Comparison of ENCODE assay signal across 13 cellular contexts in the genomic region with DNA sequence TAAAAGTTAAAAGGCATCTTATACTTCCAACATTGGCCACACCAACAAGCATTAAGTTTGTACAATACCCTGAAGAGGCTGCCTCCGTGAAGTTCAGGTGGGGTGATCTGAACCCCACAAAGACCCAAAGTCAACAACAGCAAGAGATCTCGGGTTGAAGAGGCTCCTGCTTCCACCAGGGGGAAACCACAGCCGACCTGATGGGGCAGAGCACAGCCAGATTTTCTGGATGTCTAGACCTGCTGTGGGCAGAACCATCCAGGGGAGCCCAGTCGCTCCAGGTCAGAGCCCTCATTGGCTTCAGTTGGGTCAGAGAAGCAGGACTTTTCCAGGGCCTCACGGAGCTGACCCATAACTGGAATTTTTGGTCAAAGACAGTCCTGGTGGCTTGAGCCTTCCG.
DNase-seq lines count a peak whose midpoint lies in the region; ATAC-seq and TF ChIP-seq lines count a peak whose summit lies in the region.
"Had no signal": no experiment of that assay in that cellular context is flagged by ENCODE, and none has a peak within 500 bp of the region (broad histone marks: within the 10 kb centered on the region; RNA-seq: fewer than 3 reads in every experiment).

No MANE protein-coding gene starts in this region.

- H3K4me3 Mint-ChIP-seq in activated CD8-positive, alpha-beta T cell treated with anti-CD3 and anti-CD28 coated beads, Interleukin-2, amount 10 ng/mL, durations not matched to agents 7 days and 5 days = no peak overlapping the region
- H3K4me3 Mint-ChIP-seq: activated T-cell treated with anti-CD3 and anti-CD28 coated beads, Interleukin-2, amount 50 U/mL, for 24 hours; naive thymus-derived CD4-positive, alpha-beta T cell had no signal

- no peak for TF ChIP-seq CTCF in SK-N-SH (IDR thresholded peaks at IDR 0.05)
- TF ChIP-seq CTCF in PC-9 (conservative IDR thresholded peaks at IDR 0.05) = peak; percentile 30; the same call in 1 of the 2 replicates
- TF ChIP-seq CTCF in fibroblast of mammary gland (conservative IDR thresholded peaks at IDR 0.05; ENCODE audit: control insufficient read depth, insufficient read depth, low read depth, low read length) = peak; percentile 14
- peak; percentile 14 for TF ChIP-seq CTCF in smooth muscle cell (IDR thresholded peaks at IDR 0.05; ENCODE audit: borderline replicate concordance, insufficient read depth, poor library complexity, severe bottlenecking)

- no peaks in the 10 kb centered on the region for H3K79me2 ChIP-seq in SK-N-SH (ENCODE audit: insufficient read depth)
- no peaks in the 10 kb centered on the region for H3K79me2 ChIP-seq in PC-9 (ENCODE audit: low read depth)
- no peaks in the 10 kb centered on the region for H3K79me2 ChIP-seq in smooth muscle cell (ENCODE audit: low read depth)

- intact Hi-C loops in PC-9 (cut with micrococcal nuclease; ENCODE audit: unreplicated experiment) = no loop called here

- H3K4me2 ChIP-seq in SK-N-SH (no peak overlapping the region), PC-9 (no peak overlapping the region), smooth muscle cell (no peak overlapping the region)

- no peak overlapping the region for H2AFZ ChIP-seq in SK-N-SH (ENCODE audit: low read depth)
- no peak overlapping the region for H2AFZ ChIP-seq in PC-9
- H2AFZ ChIP-seq in smooth muscle cell (ENCODE audit: low read depth) = no peak overlapping the region

- WGBS in SK-N-SH (ENCODE audit: low lambda C conversion rate) = 26% methylated on average over 4 of the region's 6 CpGs
- 68% methylated on average over 6 of the region's 6 CpGs for WGBS in smooth muscle cell (ENCODE audit: low lambda C conversion rate)

- H3K27ac Mint-ChIP-seq in activated CD8-positive, alpha-beta T cell treated with anti-CD3 and anti-CD28 coated beads, Interleukin-2, amount 10 ng/mL, durations not matched to agents 7 days and 5 days = no peak overlapping the region
- H3K27ac Mint-ChIP-seq: activated T-cell treated with anti-CD3 and anti-CD28 coated beads, Interleukin-2, amount 50 U/mL, for 24 hours; naive thymus-derived CD4-positive, alpha-beta T cell had no signal

- H3K9me2 ChIP-seq in SK-N-SH (no peaks in the 10 kb centered on the region), PC-9 (ENCODE audit: insufficient read depth) (no peaks in the 10 kb centered on the region)

- H3K4me1 ChIP-seq in SK-N-SH (ENCODE audit: control insufficient read depth in 1 of 2, insufficient read depth in 2 of 2, low read depth in 1 of 2, low read length in 1 of 2) (no peaks in the 10 kb centered on the region; a peak in 1 of 4 replicates), PC-9 (replicated peaks; ENCODE audit: insufficient read depth) (no peaks in the 10 kb centered on the region), smooth muscle cell (ENCODE audit: low read depth) (no peaks in the 10 kb centered on the region)
- H3K4me1 ChIP-seq: SJCRH30 had no signal

- ATAC-seq in SK-N-SH treated with all-trans-retinoic acid at 6 μM for 48 hours (no peak), HG03378 (IDR thresholded peaks at IDR 0.05; ENCODE audit: unreplicated experiment) (no peak)
- ATAC-seq in activated CD8-positive, alpha-beta T cell treated with anti-CD3 and anti-CD28 coated beads, Interleukin-2, amount 10 ng/mL, durations not matched to agents 7 days and 5 days = no peak
- ATAC-seq: naive thymus-derived CD4-positive, alpha-beta T cell had no signal

- H3K36me3 Mint-ChIP-seq in activated CD8-positive, alpha-beta T cell treated with anti-CD3 and anti-CD28 coated beads, Interleukin-2, amount 10 ng/mL, durations not matched to agents 7 days and 5 days (ENCODE audit: low read depth) = no peaks in the 10 kb centered on the region
- H3K36me3 Mint-ChIP-seq: naive thymus-derived CD4-positive, alpha-beta T cell had no signal

- H3K4me1 Mint-ChIP-seq in activated CD8-positive, alpha-beta T cell treated with anti-CD3 and anti-CD28 coated beads, Interleukin-2, amount 10 ng/mL, durations not matched to agents 7 days and 5 days (ENCODE audit: low read depth) = peaks cover 9% of the 10 kb centered on the region

- H3K9ac ChIP-seq in SK-N-SH = no peak overlapping the region
- no peak overlapping the region for H3K9ac ChIP-seq in smooth muscle cell (ENCODE audit: low read depth)

- no peaks in the 10 kb centered on the region; the same call in 1 of the 2 replicates for H3K27me3 ChIP-seq in SK-N-SH (ENCODE audit: insufficient read depth)
- H3K27me3 ChIP-seq in PC-9 (ENCODE audit: insufficient read depth, low read depth) = peaks cover 62% of the 10 kb centered on the region
- no peaks in the 10 kb centered on the region for H3K27me3 ChIP-seq in smooth muscle cell (ENCODE audit: low read depth)
- H3K27me3 ChIP-seq: SJCRH30 had no signal

- DNase-seq in SK-N-SH (peak; percentile 29), PC-9 (no peak), fibroblast of mammary gland (ENCODE audit: low read depth) (no peak), smooth muscle cell (lab: John Stamatoyannopoulos, UW; ENCODE audit: unreplicated experiment) (no peak)
- no peak for DNase-seq in activated CD8-positive, alpha-beta T cell treated with anti-CD3 and anti-CD28 coated beads, Interleukin-2, amount 10 ng/mL, durations not matched to agents 7 days and 5 days
- DNase-seq in activated CD4-positive, CD25-positive, alpha-beta regulatory T cell (lab: John Stamatoyannopoulos, UW) = no peak
- DNase-seq: activated T-cell treated with anti-CD3 and anti-CD28 coated beads, Interleukin-2, amount 50 U/mL, for 24 hours; NCI-H524 had no signal

- BruUV-seq in PC-9 (replicated peaks; lab: Mats Ljungman, UMichigan) = no TSS peak

- H3K9me3 ChIP-seq in SK-N-SH (no peaks in the 10 kb centered on the region), PC-9 (ENCODE audit: insufficient read depth, low read depth) (no peaks in the 10 kb centered on the region), smooth muscle cell (replicated peaks; ENCODE audit: low read depth) (no peaks in the 10 kb centered on the region)
- H3K9me3 ChIP-seq: tibial nerve had no signal

- CTCF ChIA-PET in SK-N-SH (lab: Yijun Ruan, JAX) = interaction anchor here (1.2 to 1.7 kb wide), 2 partner anchors 10 to 558 kb away, joined by 3 to 8 read pairs; no protein-coding TSS in a partner anchor
- CTCF ChIA-PET in PC-9 (lab: Charles Lee) = no interaction called here
- CTCF ChIA-PET in activated CD8-positive, alpha-beta T cell treated with anti-CD3 and anti-CD28 coated beads, Interleukin-2, amount 10 ng/mL, durations not matched to agents 7 days and 5 days (lab: Charles Lee) = interaction anchor here (3.8 kb wide), 1 partner anchor 11 kb away, joined by 17 read pairs; no protein-coding TSS in a partner anchor

- H3F3A ChIP-seq in SK-N-SH (replicated peaks; ENCODE audit: insufficient read depth) (no peaks in the 10 kb centered on the region), PC-9 (ENCODE audit: insufficient read depth, low read depth) (no peaks in the 10 kb centered on the region), smooth muscle cell (ENCODE audit: low read depth) (no peaks in the 10 kb centered on the region)

- no peaks in the 10 kb centered on the region for H4K20me1 ChIP-seq in SK-N-SH (ENCODE audit: insufficient read depth)
- no peaks in the 10 kb centered on the region for H4K20me1 ChIP-seq in PC-9 (ENCODE audit: insufficient read depth)
- H4K20me1 ChIP-seq in smooth muscle cell (ENCODE audit: low read depth) = no peaks in the 10 kb centered on the region

- H3K4me3 ChIP-seq in SK-N-SH (ENCODE audit: low read depth in 2 of 2, low read length in 1 of 2) = no peak overlapping the region
- no peak overlapping the region for H3K4me3 ChIP-seq in PC-9
- H3K4me3 ChIP-seq in fibroblast of mammary gland (ENCODE audit: control insufficient read depth, low read depth, low read length) = no peak overlapping the region
- no peak overlapping the region for H3K4me3 ChIP-seq in smooth muscle cell
- H3K4me3 ChIP-seq: SJCRH30, tibial nerve had no signal

- no peak for TF ChIP-seq RAD21 in SK-N-SH (IDR thresholded peaks at IDR 0.05; ENCODE audit: low read length)

- POLR2A ChIA-PET in SK-N-SH (lab: Yijun Ruan, JAX) (no interaction called here), PC-9 (lab: Charles Lee; ENCODE audit: unreplicated experiment) (no interaction called here)
- POLR2A ChIA-PET in activated CD8-positive, alpha-beta T cell treated with anti-CD3 and anti-CD28 coated beads, Interleukin-2, amount 10 ng/mL, durations not matched to agents 7 days and 5 days (lab: Charles Lee) = no interaction called here

- no peak for TF ChIP-seq EP300 in SK-N-SH (IDR thresholded peaks at IDR 0.05; ENCODE audit: borderline replicate concordance in 1 of 2, low read depth in 1 of 2, low read length in 1 of 2)

- H3K27me3 Mint-ChIP-seq in activated CD8-positive, alpha-beta T cell treated with anti-CD3 and anti-CD28 coated beads, Interleukin-2, amount 10 ng/mL, durations not matched to agents 7 days and 5 days (ENCODE audit: low read depth) = peaks cover 23% of the 10 kb centered on the region

- H3K36me3 ChIP-seq in SK-N-SH (replicated peaks in 1 of 2; ENCODE audit: control insufficient read depth in 1 of 2, insufficient read depth in 2 of 2, low read length in 1 of 2) (no peaks in the 10 kb centered on the region), PC-9 (ENCODE audit: low read depth) (no peaks in the 10 kb centered on the region), smooth muscle cell (ENCODE audit: low read depth) (no peaks in the 10 kb centered on the region)
- H3K36me3 ChIP-seq: SJCRH30, tibial nerve had no signal

- no peaks in the 10 kb centered on the region for H3K9me3 Mint-ChIP-seq in activated CD8-positive, alpha-beta T cell treated with anti-CD3 and anti-CD28 coated beads, Interleukin-2, amount 10 ng/mL, durations not matched to agents 7 days and 5 days (ENCODE audit: insufficient read depth)
- H3K9me3 Mint-ChIP-seq: activated T-cell treated with anti-CD3 and anti-CD28 coated beads, Interleukin-2, amount 50 U/mL, for 24 hours had no signal

- H3K27ac ChIP-seq in SK-N-SH (ENCODE audit: low read depth in 2 of 2, low read length in 1 of 2) = no peak overlapping the region
- no peak overlapping the region for H3K27ac ChIP-seq in PC-9
- no peak overlapping the region for H3K27ac ChIP-seq in smooth muscle cell (ENCODE audit: low read depth)
- H3K27ac ChIP-seq: SJCRH30, tibial nerve had no signal

TF ChIP-seq in SK-N-SH, 30 proteins besides CTCF, POLR2A, EP300 and RAD21 (continues in another document):
- TF ChIP-seq MEF2A (IDR thresholded peaks at IDR 0.05; ENCODE audit: borderline replicate concordance, low read depth) = no peak
- no peak for TF ChIP-seq POLR2AphosphoS5 (IDR thresholded peaks at IDR 0.05; ENCODE audit: low read depth, low read length)
- TF ChIP-seq RCOR1 (IDR thresholded peaks at IDR 0.05; ENCODE audit: low read length) = no peak
- no peak for TF ChIP-seq GATA2 (CRISPR knock-in tag; IDR thresholded peaks at IDR 0.05)

TF ChIP-seq in SK-N-SH treated with all-trans-retinoic acid at 6 μM for 48 hours, 23 proteins besides CTCF, POLR2A, EP300 and RAD21 (continues in another document):
- TF ChIP-seq GLIS3 (CRISPR knock-in tag; IDR thresholded peaks at IDR 0.05) = no peak
- no peak for TF ChIP-seq ESRRG (CRISPR knock-in tag; IDR thresholded peaks at IDR 0.05)
